Comparison of ENCODE assay signal across 19 cellular contexts in the genomic region with DNA sequence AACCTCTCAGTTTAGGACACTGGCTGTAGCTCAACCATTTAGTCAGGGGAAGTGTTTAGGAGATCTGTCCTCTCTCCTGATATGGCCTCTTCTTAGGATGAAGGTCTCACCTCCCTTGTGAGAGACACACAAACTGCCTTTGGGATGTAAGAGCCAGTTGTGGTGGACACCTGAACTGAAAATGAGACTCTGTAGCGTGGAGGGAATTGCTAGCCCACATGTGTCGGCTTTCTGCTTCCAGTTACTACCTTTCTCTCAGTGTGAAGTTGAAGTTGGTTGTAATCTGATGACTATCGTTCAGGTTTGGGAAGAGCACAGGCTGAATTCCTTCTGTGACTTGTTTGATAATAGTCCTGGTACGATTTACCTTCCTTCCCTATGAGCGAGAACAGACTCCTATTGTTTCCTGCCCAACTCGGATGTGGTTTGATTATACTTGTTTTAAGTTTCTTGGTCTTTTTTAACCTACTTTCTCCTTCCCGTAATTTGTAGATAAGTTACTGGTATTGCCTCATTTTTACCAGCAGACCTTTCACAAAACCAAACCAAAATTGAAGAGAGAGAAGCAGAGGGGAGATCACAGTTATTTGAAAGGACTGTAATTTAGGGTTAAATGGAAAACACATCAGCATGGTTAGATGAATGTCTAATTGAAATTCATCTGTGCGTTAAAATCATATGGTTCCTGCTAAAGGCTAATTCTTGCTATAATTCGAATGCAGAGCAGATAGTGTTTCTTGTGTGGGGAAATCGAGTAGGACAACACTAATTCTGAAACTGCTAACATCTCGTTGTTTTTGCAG. TPM values are rescaled to one million over a fixed set of nuclear protein-coding genes. Genes with fewer than 3 reads are reported as not detected.
DNase-seq lines count a peak whose midpoint lies in the region; ATAC-seq and TF ChIP-seq lines count a peak whose summit lies in the region.
"Had no signal": no experiment of that assay in that cellular context is flagged by ENCODE, and none has a peak within 500 bp of the region (broad histone marks: within the 10 kb centered on the region; RNA-seq: fewer than 3 reads in every experiment).

No MANE protein-coding gene starts in this region.

- H3K9me3 ChIP-seq in CD4-positive, alpha-beta T cell (ENCODE audit: control insufficient read depth, low read length), result no peaks in the 10 kb centered on the region
- H3K9me3 ChIP-seq: Peyer's patch, upper lobe of left lung had no signal

- H3K4me3 Mint-ChIP-seq in CD4-positive, alpha-beta T cell, result peak overlapping the region; percentile 47
- no peak overlapping the region for H3K4me3 Mint-ChIP-seq in Calu3 (ENCODE audit: low read depth, unreplicated experiment)
- H3K4me3 Mint-ChIP-seq in T-helper 2 cell treated with Interferon-gamma antibody and Interleukin-4, amounts not matched to agents 5 μg/mL and 100 μg/mL, for 36 hours, result peak overlapping the region; percentile 60
- H3K4me3 Mint-ChIP-seq in central memory CD8-positive, alpha-beta T cell, result peak overlapping the region; percentile 51
- H3K4me3 Mint-ChIP-seq: B cell had no signal

- POLR2A ChIA-PET in CD4-positive, alpha-beta T cell (lab: Charles Lee), result no interaction called here

- peaks cover 52% of the 10 kb centered on the region for H3K4me1 Mint-ChIP-seq in CD4-positive, alpha-beta T cell (ENCODE audit: low read depth)
- peaks cover 72% of the 10 kb centered on the region for H3K4me1 Mint-ChIP-seq in Calu3 (ENCODE audit: low read depth, unreplicated experiment)
- H3K4me1 Mint-ChIP-seq in T-helper 2 cell treated with Interferon-gamma antibody and Interleukin-4, amounts not matched to agents 5 μg/mL and 100 μg/mL, for 36 hours (ENCODE audit: low read depth), result peaks cover 84% of the 10 kb centered on the region
- H3K4me1 Mint-ChIP-seq in central memory CD8-positive, alpha-beta T cell, result peaks cover 27% of the 10 kb centered on the region

- peaks cover 51% of the 10 kb centered on the region for H3K36me3 Mint-ChIP-seq in CD4-positive, alpha-beta T cell (ENCODE audit: low read depth)
- H3K36me3 Mint-ChIP-seq in Calu3 (ENCODE audit: insufficient read depth, unreplicated experiment), result peaks cover 21% of the 10 kb centered on the region
- peaks cover 56% of the 10 kb centered on the region for H3K36me3 Mint-ChIP-seq in T-helper 2 cell treated with Interferon-gamma antibody and Interleukin-4, amounts not matched to agents 5 μg/mL and 100 μg/mL, for 36 hours (ENCODE audit: low read depth)
- peaks cover 16% of the 10 kb centered on the region for H3K36me3 Mint-ChIP-seq in central memory CD8-positive, alpha-beta T cell (ENCODE audit: insufficient read depth)

- H3K9me3 Mint-ChIP-seq in CD4-positive, alpha-beta T cell, result no peaks in the 10 kb centered on the region
- no peaks in the 10 kb centered on the region for H3K9me3 Mint-ChIP-seq in Calu3 (ENCODE audit: low read depth, unreplicated experiment)
- no peaks in the 10 kb centered on the region for H3K9me3 Mint-ChIP-seq in T-helper 2 cell treated with Interferon-gamma antibody and Interleukin-4, amounts not matched to agents 5 μg/mL and 100 μg/mL, for 36 hours
- no peaks in the 10 kb centered on the region for H3K9me3 Mint-ChIP-seq in central memory CD8-positive, alpha-beta T cell

- no peak overlapping the region for H3K27ac ChIP-seq in CD4-positive, alpha-beta T cell (ENCODE audit: low read depth, low read length)
- H3K27ac ChIP-seq: foreskin keratinocyte, HL-60, KMS-11, Peyer's patch, WERI-Rb-1 had no signal

- no peaks in the 10 kb centered on the region for H3K27me3 Mint-ChIP-seq in CD4-positive, alpha-beta T cell
- H3K27me3 Mint-ChIP-seq in Calu3 (ENCODE audit: unreplicated experiment), result no peaks in the 10 kb centered on the region
- no peaks in the 10 kb centered on the region for H3K27me3 Mint-ChIP-seq in T-helper 2 cell treated with Interferon-gamma antibody and Interleukin-4, amounts not matched to agents 5 μg/mL and 100 μg/mL, for 36 hours (ENCODE audit: low read depth)
- H3K27me3 Mint-ChIP-seq in central memory CD8-positive, alpha-beta T cell, result no peaks in the 10 kb centered on the region
- H3K27me3 Mint-ChIP-seq: B cell had no signal

- intact Hi-C loops in CD4-positive, alpha-beta T cell (cut with DNase I, micrococcal nuclease), result no loop called here
- intact Hi-C loops in Calu3 (cut with micrococcal nuclease; ENCODE audit: unreplicated experiment), result no loop called here

- no TSS peak for BruUV-seq in Calu3 (replicated peaks; lab: Mats Ljungman, UMichigan)

- ATAC-seq in CD4-positive, alpha-beta T cell (ENCODE audit: poor library complexity), result peak; percentile 48
- no peak for ATAC-seq in central memory CD8-positive, alpha-beta T cell (replicated peaks; ENCODE audit: extremely low read depth, poor library complexity, severe bottlenecking)
- no peak for ATAC-seq in GM19395 (IDR thresholded peaks at IDR 0.05; ENCODE audit: unreplicated experiment)
- ATAC-seq: foreskin keratinocyte, SK-N-SH treated with all-trans-retinoic acid at 6 μM for 48 hours had no signal

- DNase-seq in CD4-positive, alpha-beta T cell, result no peak
- DNase-seq in Calu3 (no peak), nucleus accumbens (lab: John Stamatoyannopoulos, UW) (no peak), NCI-H510A (lab: John Stamatoyannopoulos, UW) (no peak), T1000 (lab: John Stamatoyannopoulos, UW) (no peak)
- DNase-seq in T-helper 2 cell treated with Interferon-gamma antibody and Interleukin-4, amounts not matched to agents 5 μg/mL and 100 μg/mL, for 36 hours (ENCODE audit: low spot score), result peak; percentile 26
- no peak for DNase-seq in central memory CD8-positive, alpha-beta T cell (ENCODE audit: low spot score in 2 of 2)
- DNase-seq: anterior cingulate cortex, foreskin keratinocyte, NCI-H1417, NCI-H2171 treated with DMSO at 0.1 percent for 48 hours had no signal

- H3K27me3 ChIP-seq in CD4-positive, alpha-beta T cell (ENCODE audit: control insufficient read depth, insufficient read depth, low read length), result no peaks in the 10 kb centered on the region
- H3K27me3 ChIP-seq: foreskin keratinocyte, Peyer's patch, upper lobe of left lung had no signal

- TF ChIP-seq CTCF in CD4-positive, alpha-beta T cell (IDR thresholded peaks at IDR 0.05), result no peak
- TF ChIP-seq CTCF in Calu3 (IDR thresholded peaks at IDR 0.05; ENCODE audit: unreplicated experiment), result no peak

- H3K27ac Mint-ChIP-seq in CD4-positive, alpha-beta T cell, result peak overlapping the region; percentile 11
- peak overlapping the region; percentile 3 for H3K27ac Mint-ChIP-seq in Calu3 (ENCODE audit: unreplicated experiment)
- peak overlapping the region; percentile 86 for H3K27ac Mint-ChIP-seq in T-helper 2 cell treated with Interferon-gamma antibody and Interleukin-4, amounts not matched to agents 5 μg/mL and 100 μg/mL, for 36 hours
- H3K27ac Mint-ChIP-seq in central memory CD8-positive, alpha-beta T cell (ENCODE audit: low read depth), result peak overlapping the region; percentile 35

- CTCF ChIA-PET in CD4-positive, alpha-beta T cell (lab: Charles Lee), result interaction anchor here (1.2 kb wide), 1 partner anchor 24 kb away, joined by 4 read pairs; no protein-coding TSS in a partner anchor
- CTCF ChIA-PET in Calu3 (lab: Charles Lee), result interaction anchor here (0.7 kb wide), 1 partner anchor 39 kb away, joined by 3 read pairs; no protein-coding TSS in a partner anchor

RNA-seq across cellular contexts. Expression of a gene that starts 43.2 kb away (rescaled TPM):
- 10 to 100 TPM; 21.7 to 22.7 TPM for total RNA-seq in CD4-positive, alpha-beta T cell
- total RNA-seq in Calu3 (2022), result 33.0 and 37.5 TPM in 2 replicates

RNA-seq across cellular contexts. Expression of a gene that starts 45.3 kb away (rescaled TPM):
- total RNA-seq in CD4-positive, alpha-beta T cell, result 1 to 10 TPM; 5.8 to 7.2 TPM
- 32.3 and 40.3 TPM in 2 replicates for total RNA-seq in Calu3 (2022)

Comparison
In these comparisons a context has a peak if more than half of its experiments do, and no peak if none do; other contexts are left out.
1. H3K27ac Mint-ChIP-seq: peak in every context shown above with its lines; median percentile 86 in T-helper 2 cell treated with Interferon-gamma antibody and Interleukin-4, amounts not matched to agents 5 μg/mL and 100 μg/mL, for 36 hours; 35 in central memory CD8-positive, alpha-beta T cell; 11 in CD4-positive, alpha-beta T cell; 3 in Calu3.